9 cellular contexts compared by ENCODE assay signal in genomic region chr2:15313657-15314056, GRCh38.
A peak's percentile ranks its signal among the peaks of the same experiment; 100 is the strongest.
DNase-seq lines count a peak whose midpoint lies in the region; ATAC-seq and TF ChIP-seq lines count a peak whose summit lies in the region.
"Had no signal": no experiment of that assay in that cellular context is flagged by ENCODE, and none has a peak within 500 bp of the region (broad histone marks: within the 10 kb centered on the region; RNA-seq: fewer than 3 reads in every experiment).

No MANE protein-coding gene starts in this region.

- no peak overlapping the region for H3K4me3 ChIP-seq in BLaER1 treated with 17β-estradiol and CSF1 and Interleukin-3, amounts not matched to agents 10 nM and 100 nM

- H3K4me1 Mint-ChIP-seq in activated CD8-positive, alpha-beta T cell treated with anti-CD3 and anti-CD28 coated beads for 36 hours (ENCODE audit: low read depth): peaks cover 50% of the 10 kb centered on the region

- DNase-seq in activated CD8-positive, alpha-beta T cell treated with anti-CD3 and anti-CD28 coated beads for 36 hours: peak; percentile 4
- DNase-seq in left lobe of liver (ENCODE audit: low spot score): no peak
- DNase-seq in COR-L47 (lab: John Stamatoyannopoulos, UW): no peak
- no peak for DNase-seq in NCI-H2196 (lab: John Stamatoyannopoulos, UW; ENCODE audit: unreplicated experiment)
- DNase-seq in activated CD4-positive, alpha-beta T cell treated with anti-CD3 and anti-CD28 coated beads for 48 hours: no peak

- peaks cover 10 to 26% (median 20%) of the 10 kb centered on the region in 11 experiments; a peak in 20 of 22 replicates for H3K9me3 ChIP-seq in BLaER1 treated with 17β-estradiol and CSF1 and Interleukin-3, amounts not matched to agents 10 nM and 100 nM (replicated peaks in 1 of 11)

- H3K4me2 ChIP-seq in BLaER1 treated with 17β-estradiol and CSF1 and Interleukin-3, amounts not matched to agents 10 nM and 100 nM: peak overlapping the region in 8 of 11 experiments; percentile 18 to 62 (median 42); a peak in 11 of 22 replicates

- H3K27ac Mint-ChIP-seq in activated CD8-positive, alpha-beta T cell treated with anti-CD3 and anti-CD28 coated beads for 36 hours: no peak overlapping the region

- no peak overlapping the region for H3K27ac ChIP-seq in BLaER1 treated with 17β-estradiol and CSF1 and Interleukin-3, amounts not matched to agents 10 nM and 100 nM
- H3K27ac ChIP-seq: epithelial cell of prostate had no signal

- intact Hi-C loops in activated CD8-positive, alpha-beta T cell treated with anti-CD3 and anti-CD28 coated beads for 36 hours (cut with micrococcal nuclease): loop anchor here (10.0 kb wide), 1 partner anchor 139 kb away; no protein-coding TSS in a partner anchor

- H3K27me3 Mint-ChIP-seq in activated CD8-positive, alpha-beta T cell treated with anti-CD3 and anti-CD28 coated beads for 36 hours: no peaks in the 10 kb centered on the region

- H3K4me3 Mint-ChIP-seq in activated CD8-positive, alpha-beta T cell treated with anti-CD3 and anti-CD28 coated beads for 36 hours: no peak overlapping the region

- no peaks in the 10 kb centered on the region for H4K20me1 ChIP-seq in BLaER1 treated with 17β-estradiol and CSF1 and Interleukin-3, amounts not matched to agents 10 nM and 100 nM

- CTCF ChIA-PET in activated CD8-positive, alpha-beta T cell treated with anti-CD3 and anti-CD28 coated beads for 36 hours (lab: Charles Lee): no interaction called here

- peaks cover 7 to 74% (median 23%) of the 10 kb centered on the region in 11 experiments for H3K36me3 ChIP-seq in BLaER1 treated with 17β-estradiol and CSF1 and Interleukin-3, amounts not matched to agents 10 nM and 100 nM

- no peak for TF ChIP-seq CTCF in activated CD8-positive, alpha-beta T cell treated with anti-CD3 and anti-CD28 coated beads for 36 hours (IDR thresholded peaks at IDR 0.05)

- no peaks in the 10 kb centered on the region for H3K27me3 ChIP-seq in BLaER1 treated with 17β-estradiol and CSF1 and Interleukin-3, amounts not matched to agents 10 nM and 100 nM

- ATAC-seq in GM19351 (IDR thresholded peaks at IDR 0.05; ENCODE audit: unreplicated experiment) (peak; percentile 82), HG03095 (IDR thresholded peaks at IDR 0.05; ENCODE audit: unreplicated experiment) (peak; percentile 75), left lobe of liver (no peak)
- peak; percentile 58 for ATAC-seq in activated CD8-positive, alpha-beta T cell treated with anti-CD3 and anti-CD28 coated beads for 36 hours

- H3K9me3 Mint-ChIP-seq in activated CD8-positive, alpha-beta T cell treated with anti-CD3 and anti-CD28 coated beads for 36 hours: peaks cover 15% of the 10 kb centered on the region

- POLR2A ChIA-PET in activated CD8-positive, alpha-beta T cell treated with anti-CD3 and anti-CD28 coated beads for 36 hours (lab: Charles Lee): no interaction called here

- H3K4me1 ChIP-seq in BLaER1 treated with 17β-estradiol and CSF1 and Interleukin-3, amounts not matched to agents 10 nM and 100 nM: peaks cover 18 to 41% (median 38%) of the 10 kb centered on the region in 10 experiments

- H3K9ac ChIP-seq in BLaER1 treated with 17β-estradiol and CSF1 and Interleukin-3, amounts not matched to agents 10 nM and 100 nM: no peak overlapping the region

- peaks cover 62% of the 10 kb centered on the region for H3K36me3 Mint-ChIP-seq in activated CD8-positive, alpha-beta T cell treated with anti-CD3 and anti-CD28 coated beads for 36 hours (ENCODE audit: low read depth)
